ENCODE assay signal across 9 cellular contexts in the genomic region with DNA sequence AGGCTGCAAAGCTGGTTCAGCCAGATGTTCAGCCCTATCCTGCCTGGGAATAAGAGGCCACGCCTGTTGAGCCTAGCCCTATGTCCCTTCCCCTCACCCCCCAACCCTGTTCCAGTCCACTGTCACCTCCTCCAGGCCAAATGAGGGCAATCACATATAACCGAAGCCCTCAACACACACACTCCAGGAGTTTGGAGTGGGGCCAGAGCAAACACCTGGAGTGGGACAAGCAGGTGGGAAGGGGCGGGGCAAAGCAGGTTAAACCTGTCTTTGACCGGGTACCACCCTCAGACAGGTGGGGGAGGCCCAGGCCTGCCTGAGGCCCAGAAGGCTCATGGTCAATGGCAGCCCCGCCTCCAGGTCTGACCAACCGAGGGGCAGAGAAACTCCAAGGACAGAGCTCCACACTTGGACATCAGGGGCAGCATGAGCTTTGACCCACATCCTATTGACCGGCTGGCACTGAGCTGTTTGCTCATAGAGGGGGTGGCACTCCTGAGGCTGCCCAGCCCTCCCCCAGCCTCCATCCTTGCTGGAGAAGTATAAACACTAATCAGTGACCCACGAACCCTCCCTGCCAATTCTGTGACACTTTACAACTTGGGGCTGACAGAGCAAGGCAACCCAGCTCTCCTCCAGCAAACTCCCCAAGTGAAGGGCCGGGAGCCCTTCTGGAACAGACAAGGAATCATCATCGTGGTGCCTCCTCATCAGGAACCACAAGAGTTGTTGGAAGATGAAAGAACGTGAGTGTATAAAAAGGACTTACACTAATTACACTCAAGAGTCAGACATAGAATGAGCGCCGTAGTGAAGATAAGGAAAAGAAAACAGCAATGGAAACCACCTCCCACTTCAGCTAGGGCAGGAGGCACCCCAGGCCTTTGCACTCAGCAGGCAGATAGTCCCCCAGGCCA. TPM values are rescaled to one million over a fixed set of nuclear protein-coding genes. Genes with fewer than 3 reads are reported as not detected.
DNase-seq lines count a peak whose midpoint lies in the region; ATAC-seq and TF ChIP-seq lines count a peak whose summit lies in the region.
"Had no signal": no experiment of that assay in that cellular context is flagged by ENCODE, and none has a peak within 500 bp of the region (broad histone marks: within the 10 kb centered on the region; RNA-seq: fewer than 3 reads in every experiment).

No MANE protein-coding gene starts in this region.

- POLR2A ChIA-PET in activated CD4-positive, alpha-beta memory T cell treated with anti-CD3 and anti-CD28 coated beads for 36 hours (lab: Charles Lee): interaction anchor here (0.6 kb wide), 1 partner anchor 14 kb away, joined by 5 read pairs; no protein-coding TSS in a partner anchor
- POLR2A ChIA-PET in activated CD4-positive, alpha-beta memory T cell treated with anti-CD3 and anti-CD28 coated beads, Interleukin-2, amount 10 ng/mL, durations not matched to agents 7 days and 5 days (lab: Charles Lee): interaction anchor here (1.3 kb wide), 1 partner anchor 51 kb away, joined by 3 read pairs; no protein-coding TSS in a partner anchor
- POLR2A ChIA-PET in T-cell (lab: Charles Lee): no interaction called here

- in situ Hi-C loops in ACHN (cut with HindIII; ENCODE audit: low pct_ligation_motif_present, low pct_unique_long_range_greater_than_20kb, low sequenced_read_pairs): no loop called here

- H3K36me3 Mint-ChIP-seq in activated CD4-positive, alpha-beta memory T cell treated with anti-CD3 and anti-CD28 coated beads for 36 hours: no peaks in the 10 kb centered on the region
- peaks cover 12% of the 10 kb centered on the region for H3K36me3 Mint-ChIP-seq in activated CD4-positive, alpha-beta memory T cell treated with anti-CD3 and anti-CD28 coated beads, Interleukin-2, amount 10 ng/mL, durations not matched to agents 7 days and 5 days (ENCODE audit: low read depth)
- H3K36me3 Mint-ChIP-seq in T-cell (no peaks in the 10 kb centered on the region), type B pancreatic cell (peaks cover 8% of the 10 kb centered on the region)

- ATAC-seq in T-cell (replicated peaks in 1 of 4) (no peak), sciatic nerve (no peak), GM19328 (IDR thresholded peaks at IDR 0.05; ENCODE audit: unreplicated experiment) (no peak)
- ATAC-seq: psoas muscle had no signal

- H3K27ac Mint-ChIP-seq in activated CD4-positive, alpha-beta memory T cell treated with anti-CD3 and anti-CD28 coated beads for 36 hours: no peak overlapping the region
- H3K27ac Mint-ChIP-seq in activated CD4-positive, alpha-beta memory T cell treated with anti-CD3 and anti-CD28 coated beads, Interleukin-2, amount 10 ng/mL, durations not matched to agents 7 days and 5 days: no peak overlapping the region
- H3K27ac Mint-ChIP-seq in T-cell (peak overlapping the region; percentile 60 to 82), type B pancreatic cell (peak overlapping the region; percentile 98)

- peak overlapping the region; percentile 2 for H3K4me3 Mint-ChIP-seq in activated CD4-positive, alpha-beta memory T cell treated with anti-CD3 and anti-CD28 coated beads for 36 hours
- no peak overlapping the region for H3K4me3 Mint-ChIP-seq in activated CD4-positive, alpha-beta memory T cell treated with anti-CD3 and anti-CD28 coated beads, Interleukin-2, amount 10 ng/mL, durations not matched to agents 7 days and 5 days
- peak overlapping the region; percentile 2 to 98 (median 22) for H3K4me3 Mint-ChIP-seq in T-cell
- H3K4me3 Mint-ChIP-seq in type B pancreatic cell: peak overlapping the region; percentile 93

- no peak for TF ChIP-seq CTCF in type B pancreatic cell (conservative IDR thresholded peaks at IDR 0.05)

- CTCF ChIA-PET in activated CD4-positive, alpha-beta memory T cell treated with anti-CD3 and anti-CD28 coated beads for 36 hours (lab: Charles Lee): interaction anchor here (0.8 to 1.1 kb wide), 2 partner anchors 20 to 30 kb away, joined by 3 to 5 read pairs; partner anchors contain the start of gene SLC7A6
- CTCF ChIA-PET in activated CD4-positive, alpha-beta memory T cell treated with anti-CD3 and anti-CD28 coated beads, Interleukin-2, amount 10 ng/mL, durations not matched to agents 7 days and 5 days (lab: Charles Lee): interaction anchor here (1.2 kb wide), 1 partner anchor 95 kb away, joined by 6 read pairs; no protein-coding TSS in a partner anchor
- CTCF ChIA-PET in T-cell (lab: Charles Lee): no interaction called here

- DNase-seq in activated CD4-positive, alpha-beta memory T cell treated with anti-CD3 and anti-CD28 coated beads for 36 hours: no peak
- DNase-seq in activated CD4-positive, alpha-beta memory T cell treated with anti-CD3 and anti-CD28 coated beads, Interleukin-2, amount 10 ng/mL, durations not matched to agents 7 days and 5 days: no peak
- DNase-seq in T-cell (no peak), kidney tubule cell (ENCODE audit: low spot score) (peak; percentile 77), type B pancreatic cell (ENCODE audit: extremely low spot score, unreplicated experiment) (peak; percentile 78), sciatic nerve (ENCODE audit: low spot score) (no peak), ACHN (no peak)

- no peaks in the 10 kb centered on the region for H3K9me3 Mint-ChIP-seq in activated CD4-positive, alpha-beta memory T cell treated with anti-CD3 and anti-CD28 coated beads for 36 hours
- H3K9me3 Mint-ChIP-seq in activated CD4-positive, alpha-beta memory T cell treated with anti-CD3 and anti-CD28 coated beads, Interleukin-2, amount 10 ng/mL, durations not matched to agents 7 days and 5 days: no peaks in the 10 kb centered on the region
- H3K9me3 Mint-ChIP-seq in T-cell (no peaks in the 10 kb centered on the region), type B pancreatic cell (no peaks in the 10 kb centered on the region)

- H3K4me1 Mint-ChIP-seq in activated CD4-positive, alpha-beta memory T cell treated with anti-CD3 and anti-CD28 coated beads for 36 hours (ENCODE audit: low read depth): peaks cover 24% of the 10 kb centered on the region
- H3K4me1 Mint-ChIP-seq in activated CD4-positive, alpha-beta memory T cell treated with anti-CD3 and anti-CD28 coated beads, Interleukin-2, amount 10 ng/mL, durations not matched to agents 7 days and 5 days: peaks cover 30% of the 10 kb centered on the region
- H3K4me1 Mint-ChIP-seq in T-cell (peaks cover 31 to 35% (median 32%) of the 10 kb centered on the region in 3 donors), type B pancreatic cell (ENCODE audit: unreplicated experiment) (peaks cover 10% of the 10 kb centered on the region)

- intact Hi-C loops in activated CD4-positive, alpha-beta memory T cell treated with anti-CD3 and anti-CD28 coated beads for 36 hours (cut with micrococcal nuclease): no loop called here
- intact Hi-C loops in sciatic nerve (cut with DNase I): loop anchor here (10.0 kb wide), 1 partner anchor 150 kb away; the partner anchor contains the start of gene NFATC3

- H3K27me3 Mint-ChIP-seq in activated CD4-positive, alpha-beta memory T cell treated with anti-CD3 and anti-CD28 coated beads for 36 hours: no peaks in the 10 kb centered on the region
- H3K27me3 Mint-ChIP-seq in activated CD4-positive, alpha-beta memory T cell treated with anti-CD3 and anti-CD28 coated beads, Interleukin-2, amount 10 ng/mL, durations not matched to agents 7 days and 5 days: peaks cover 4% of the 10 kb centered on the region
- H3K27me3 Mint-ChIP-seq in T-cell: no peaks in the 10 kb centered on the region
- H3K27me3 Mint-ChIP-seq in type B pancreatic cell: peaks cover 34% of the 10 kb centered on the region

RNA-seq across cellular contexts. Expression of gene ESRP2, which starts 1.5 kb away (rescaled TPM):
- total RNA-seq in activated CD4-positive, alpha-beta memory T cell treated with anti-CD3 and anti-CD28 coated beads for 36 hours: under 1 TPM; 0.27 to 0.59 TPM
- not detected for total RNA-seq in activated CD4-positive, alpha-beta memory T cell treated with anti-CD3 and anti-CD28 coated beads, Interleukin-2, amount 10 ng/mL, durations not matched to agents 7 days and 5 days
- total RNA-seq in T-cell (under 1 TPM in 3 of 5 donors, not detected in 2; 0.47 to 0.79 (median 0.62) TPM), type B pancreatic cell (ENCODE audit: low replicate concordance) (65.6 and 150 TPM in 2 replicates), sciatic nerve (0.36 TPM)
- total RNA-seq: psoas muscle had no signal

RNA-seq across cellular contexts. Expression of gene PLA2G15, which starts 10.7 kb away (rescaled TPM):
- 1 to 10 TPM; 8.0 to 8.7 TPM for total RNA-seq in activated CD4-positive, alpha-beta memory T cell treated with anti-CD3 and anti-CD28 coated beads for 36 hours
- total RNA-seq in activated CD4-positive, alpha-beta memory T cell treated with anti-CD3 and anti-CD28 coated beads, Interleukin-2, amount 10 ng/mL, durations not matched to agents 7 days and 5 days: 1 to 10 TPM; 7.4 to 7.5 TPM
- total RNA-seq in T-cell: 10 to 100 TPM in 4 of 5 donors, 1 to 10 TPM in 1; 8.7 to 16.4 (median 10.9) TPM
- 20.1 and 22.1 TPM in 2 replicates for total RNA-seq in type B pancreatic cell (ENCODE audit: low replicate concordance)
- 17.4 TPM for total RNA-seq in sciatic nerve

RNA-seq across cellular contexts. Expression of gene SLC7A6, which starts 29.9 kb away (rescaled TPM):
- 10 to 100 TPM; 62.8 to 63.8 TPM for total RNA-seq in activated CD4-positive, alpha-beta memory T cell treated with anti-CD3 and anti-CD28 coated beads for 36 hours
- 10 to 100 TPM; 66.7 to 68.9 TPM for total RNA-seq in activated CD4-positive, alpha-beta memory T cell treated with anti-CD3 and anti-CD28 coated beads, Interleukin-2, amount 10 ng/mL, durations not matched to agents 7 days and 5 days
- total RNA-seq in T-cell: 100 to 1,000 TPM; 146 to 216 (median 185) TPM
- 41.1 and 47.3 TPM in 2 replicates for total RNA-seq in type B pancreatic cell (ENCODE audit: low replicate concordance)
- total RNA-seq in sciatic nerve: 75.5 TPM

Comparison
In these comparisons a context has a peak if more than half of its experiments do, and no peak if none do; other contexts are left out.
1. DNase-seq: peak in kidney tubule cell (single experiment) and type B pancreatic cell (single experiment); none in activated CD4-positive, alpha-beta memory T cell treated with anti-CD3 and anti-CD28 coated beads for 36 hours (single experiment), activated CD4-positive, alpha-beta memory T cell treated with anti-CD3 and anti-CD28 coated beads, Interleukin-2, amount 10 ng/mL, durations not matched to agents 7 days and 5 days (single experiment), T-cell (0 of 34), sciatic nerve (single experiment) and ACHN (single experiment).
2. H3K27ac Mint-ChIP-seq: peak in T-cell (2 of 2) and type B pancreatic cell (single experiment); none in activated CD4-positive, alpha-beta memory T cell treated with anti-CD3 and anti-CD28 coated beads for 36 hours (single experiment) and activated CD4-positive, alpha-beta memory T cell treated with anti-CD3 and anti-CD28 coated beads, Interleukin-2, amount 10 ng/mL, durations not matched to agents 7 days and 5 days (single experiment).
3. RNA of gene ESRP2, which starts 1.5 kb away (total RNA-seq): 65.6 to 150 TPM in type B pancreatic cell; 0.27 to 0.59 TPM in activated CD4-positive, alpha-beta memory T cell treated with anti-CD3 and anti-CD28 coated beads for 36 hours, 0.47 to 0.79 TPM in T-cell, 0.36 TPM in sciatic nerve (single experiment) and not detected in activated CD4-positive, alpha-beta memory T cell treated with anti-CD3 and anti-CD28 coated beads, Interleukin-2, amount 10 ng/mL, durations not matched to agents 7 days and 5 days; every median in the first group is over 10 times any median in the second.
4. CTCF ChIA-PET loops: an anchor here in activated CD4-positive, alpha-beta memory T cell treated with anti-CD3 and anti-CD28 coated beads for 36 hours (0.8 to 1.1 kb wide) and activated CD4-positive, alpha-beta memory T cell treated with anti-CD3 and anti-CD28 coated beads, Interleukin-2, amount 10 ng/mL, durations not matched to agents 7 days and 5 days (1.2 kb wide); none called in T-cell.
5. POLR2A ChIA-PET loops: an anchor here in activated CD4-positive, alpha-beta memory T cell treated with anti-CD3 and anti-CD28 coated beads for 36 hours (0.6 kb wide) and activated CD4-positive, alpha-beta memory T cell treated with anti-CD3 and anti-CD28 coated beads, Interleukin-2, amount 10 ng/mL, durations not matched to agents 7 days and 5 days (1.3 kb wide); none called in T-cell.